9 cellular contexts compared by ENCODE assay signal in genomic region chr11:1336836-1337646, GRCh38. TPM values are rescaled to one million over a fixed set of nuclear protein-coding genes. Genes with fewer than 3 reads are reported as not detected.
A peak's percentile ranks its signal among the peaks of the same experiment; 100 is the strongest.
DNase-seq lines count a peak whose midpoint lies in the region; ATAC-seq lines count a peak whose summit lies in the region.
"Had no signal": no experiment of that assay in that cellular context is flagged by ENCODE, and none has a peak within 500 bp of the region (broad histone marks: within the 10 kb centered on the region; RNA-seq: fewer than 3 reads in every experiment).

No MANE protein-coding gene starts in this region.

- intact Hi-C loops in left colon (cut with DNase I, micrococcal nuclease) = no loop called here

- peaks cover 11% of the 10 kb centered on the region for H3K4me1 ChIP-seq in stomach smooth muscle (ENCODE audit: control insufficient read depth, insufficient read depth, low read length)

- ATAC-seq in activated naive CD8-positive, alpha-beta T cell treated with anti-CD3 and anti-CD28 coated beads, Interleukin-2, amount 50 U/mL, for 24 hours = peak; percentile 56
- ATAC-seq in left colon (peak; percentile 52), HG03159 (IDR thresholded peaks at IDR 0.05; ENCODE audit: unreplicated experiment) (no peak), HG03460 (IDR thresholded peaks at IDR 0.05; ENCODE audit: unreplicated experiment) (no peak)

- H3K27ac ChIP-seq in stomach smooth muscle (ENCODE audit: low read length) = no peak overlapping the region
- H3K27ac ChIP-seq: epithelial cell of prostate had no signal

- H3K9me3 ChIP-seq in stomach smooth muscle (ENCODE audit: control insufficient read depth in 2 of 2, low read length in 2 of 2) = no peaks in the 10 kb centered on the region

- peaks cover 14% of the 10 kb centered on the region for H3K4me1 Mint-ChIP-seq in activated naive CD8-positive, alpha-beta T cell treated with anti-CD3 and anti-CD28 coated beads, Interleukin-2, amount 50 U/mL, for 24 hours

- H3K36me3 Mint-ChIP-seq in activated naive CD8-positive, alpha-beta T cell treated with anti-CD3 and anti-CD28 coated beads, Interleukin-2, amount 50 U/mL, for 24 hours (ENCODE audit: low read depth) = peaks cover 7% of the 10 kb centered on the region

- peak overlapping the region; percentile 39 to 66 for H3K4me3 ChIP-seq in stomach smooth muscle (ENCODE audit: low read length in 2 of 2)

- peaks cover 9% of the 10 kb centered on the region for H3K27me3 Mint-ChIP-seq in activated naive CD8-positive, alpha-beta T cell treated with anti-CD3 and anti-CD28 coated beads, Interleukin-2, amount 50 U/mL, for 24 hours

- H3K9ac ChIP-seq in stomach smooth muscle (ENCODE audit: low read length in 2 of 2) = no peak overlapping the region

- no peak overlapping the region for H3K27ac Mint-ChIP-seq in activated naive CD8-positive, alpha-beta T cell treated with anti-CD3 and anti-CD28 coated beads, Interleukin-2, amount 50 U/mL, for 24 hours

- H3K27me3 ChIP-seq in stomach smooth muscle (ENCODE audit: control insufficient read depth in 1 of 2, insufficient read depth in 2 of 2, low read length in 2 of 2) = no peaks in the 10 kb centered on the region

- H3K4me3 Mint-ChIP-seq in activated naive CD8-positive, alpha-beta T cell treated with anti-CD3 and anti-CD28 coated beads, Interleukin-2, amount 50 U/mL, for 24 hours = no peak overlapping the region

- peaks cover 4% of the 10 kb centered on the region for H3K9me3 Mint-ChIP-seq in activated naive CD8-positive, alpha-beta T cell treated with anti-CD3 and anti-CD28 coated beads, Interleukin-2, amount 50 U/mL, for 24 hours

- DNase-seq in NCI-H345 (lab: John Stamatoyannopoulos, UW) = peak; percentile 30
- no peak for DNase-seq in NCI-H345 treated with DMSO at 0.1 percent for 48 hours (lab: John Stamatoyannopoulos, UW; ENCODE audit: unreplicated experiment)
- DNase-seq in activated naive CD8-positive, alpha-beta T cell treated with anti-CD3 and anti-CD28 coated beads, Interleukin-2, amount 50 U/mL, for 24 hours = peak; percentile 38
- DNase-seq in left colon = peak in 1 of 2 donors; percentile 57
- DNase-seq in NCI-H1436 treated with DMSO at 0.1 percent for 48 hours (lab: John Stamatoyannopoulos, UW) = no peak

- H3K36me3 ChIP-seq in stomach smooth muscle (ENCODE audit: control insufficient read depth in 2 of 2, insufficient read depth in 2 of 2, low read length in 2 of 2) = no peaks in the 10 kb centered on the region

RNA-seq across cellular contexts. Expression of gene TOLLIP, which starts 27.6 kb away (rescaled TPM):
- 10 to 100 TPM; 62.8 to 63.7 TPM for total RNA-seq in left colon

RNA-seq across cellular contexts. Expression of gene BRSK2, which starts 52.7 kb away (rescaled TPM):
- under 1 TPM; 0.53 to 0.79 TPM for total RNA-seq in left colon

Comparison
In these comparisons a context has a peak if more than half of its experiments do, and no peak if none do; other contexts are left out.
1. DNase-seq: peak in NCI-H345 (single experiment) and activated naive CD8-positive, alpha-beta T cell treated with anti-CD3 and anti-CD28 coated beads, Interleukin-2, amount 50 U/mL, for 24 hours (single experiment); none in NCI-H345 treated with DMSO at 0.1 percent for 48 hours (single experiment) and NCI-H1436 treated with DMSO at 0.1 percent for 48 hours (single experiment).
2. ATAC-seq: peak in activated naive CD8-positive, alpha-beta T cell treated with anti-CD3 and anti-CD28 coated beads, Interleukin-2, amount 50 U/mL, for 24 hours (single experiment) and left colon (single experiment); none in HG03159 (single experiment) and HG03460 (single experiment).